Comparison of ENCODE assay signal across 8 cellular contexts in the genomic region with DNA sequence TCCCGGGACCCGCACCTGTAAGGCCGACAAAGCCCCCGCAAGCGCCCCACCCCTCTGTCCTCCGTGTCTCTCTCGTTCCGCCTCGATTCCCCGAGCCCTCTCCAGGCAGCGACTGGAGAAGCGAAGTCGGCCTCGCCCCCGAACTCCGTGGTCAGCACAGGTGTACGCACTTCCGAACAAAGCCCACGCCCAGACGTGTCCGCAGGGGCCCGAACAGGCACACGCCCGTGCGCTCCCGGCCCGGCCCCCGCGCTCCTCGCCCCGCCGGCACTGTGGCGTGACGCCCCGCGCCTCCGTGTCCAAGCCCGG. TPM values are rescaled to one million over a fixed set of nuclear protein-coding genes. Genes with fewer than 3 reads are reported as not detected.
DNase-seq lines count a peak whose midpoint lies in the region; ATAC-seq, FAIRE-seq and TF ChIP-seq lines count a peak whose summit lies in the region.

No MANE protein-coding gene starts in this region.

- DNase-seq in GM10266 (ENCODE audit: extremely low spot score) (peak; percentile 70), GM12878 (ENCODE audit: low read depth, low spot score) (no peak), left lung (peak in 1 of 2 donors; percentile 68), thyroid gland (peak; percentile 33 to 40), left colon (no peak), CD14-positive monocyte (ENCODE audit: low spot score) (no peak), SW 1271 (lab: John Stamatoyannopoulos, UW) (no peak)

- H3K27ac ChIP-seq in GM12878 (ENCODE audit: control insufficient read depth, insufficient read depth) (no peak overlapping the region), left lung (no peak overlapping the region), thyroid gland (peak overlapping the region in 1 of 3 donors; percentile 12)

- ATAC-seq in HG03066 (IDR thresholded peaks at IDR 0.05; ENCODE audit: low read depth, unreplicated experiment) (peak; percentile 15), GM12878 (peak; percentile 38), left lung (no peak), left colon (no peak)

- TF ChIP-seq POLR2A in GM12878 (IDR thresholded peaks at IDR 0.05; ENCODE audit: low read depth, low read length) (no peak), thyroid gland (IDR thresholded peaks at IDR 0.05) (no peak)

- H3K4me3 ChIP-seq in GM12878 (peak overlapping the region; percentile 47; the same call in 1 of the 2 replicates), left lung (peak overlapping the region; percentile 41 to 43), thyroid gland (replicated peaks in 1 of 3) (peak overlapping the region; percentile 51 to 53 (median 53))

- H3K4me2 ChIP-seq in GM12878 (ENCODE audit: control insufficient read depth, insufficient read depth): peak overlapping the region; percentile 58

- peaks cover 8% of the 10 kb centered on the region for H3K4me1 Mint-ChIP-seq in CD14-positive monocyte

- SMC1A ChIA-PET in GM12878 (lab: Charles Lee; ENCODE audit: uncharacterized antibody, unreplicated experiment): interaction anchor here (0.9 kb wide), 1 partner anchor 14 kb away, joined by 3 read pairs; no protein-coding TSS in a partner anchor

- H4K20me1 ChIP-seq in GM12878 (ENCODE audit: control insufficient read depth, insufficient read depth): no peaks in the 10 kb centered on the region; the same call in 1 of the 2 replicates

- peak overlapping the region; percentile 17; the same call in 1 of the 2 replicates for H2AFZ ChIP-seq in GM12878 (ENCODE audit: control insufficient read depth, low read depth, low read length)

- RAD21 ChIA-PET in GM12878 (lab: Charles Lee; ENCODE audit: unreplicated experiment): no interaction called here

- no peak overlapping the region for H3K9ac ChIP-seq in GM12878 (ENCODE audit: control insufficient read depth, insufficient read depth, low read length)

- in situ Hi-C loops in GM12878 (cut with MboI): loop anchor here (5.0 kb wide), 1 partner anchor 273 kb away; no protein-coding TSS in a partner anchor

- H3K27me3 ChIP-seq in GM12878 (replicated peaks in 1 of 2; ENCODE audit: control insufficient read depth in 2 of 2, insufficient read depth in 2 of 2, low read length in 1 of 2) (peaks cover 13 to 20% of the 10 kb centered on the region in 2 experiments), left lung (peaks cover 43 to 97% of the 10 kb centered on the region in 2 donors), thyroid gland (no peaks in the 10 kb centered on the region)

- peaks cover 0 to 4% (median 2%) of the 10 kb centered on the region in 7 donors for H3K9me3 Mint-ChIP-seq in CD14-positive monocyte

- TF ChIP-seq EP300 in GM12878 (IDR thresholded peaks at IDR 0.05; ENCODE audit: borderline replicate concordance in 1 of 2, control insufficient read depth in 1 of 2, low read depth in 2 of 2, low read length in 2 of 2): no peak

- peaks cover 0 to 3% of the 10 kb centered on the region in 2 donors for H3K36me3 Mint-ChIP-seq in CD14-positive monocyte

- peaks cover 75 to 90% (median 85%) of the 10 kb centered on the region in 3 donors for H3K27me3 Mint-ChIP-seq in CD14-positive monocyte (ENCODE audit: low read depth in 3 of 3)

- FAIRE-seq in GM12878 (lab: Jason Lieb, UNC): no peak

- no peak for TF ChIP-seq RAD21 in GM12878 (IDR thresholded peaks at IDR 0.05; ENCODE audit: insufficient read depth, low read depth, low read length)

- TF ChIP-seq CTCF in GM10266 (IDR thresholded peaks at IDR 0.05; ENCODE audit: control insufficient read depth, insufficient read depth, low read depth, missing control alignments): no peak
- no peak for TF ChIP-seq CTCF in GM12878 (IDR thresholded peaks at IDR 0.05 in 2 of 3, conservative IDR thresholded peaks at IDR 0.05 in 1 of 3; ENCODE audit: control insufficient read depth in 2 of 3, extremely low read depth in 1 of 3, insufficient read depth in 1 of 3, low read depth in 3 of 3, low read length in 3 of 3)
- no peak for TF ChIP-seq CTCF in left lung (IDR thresholded peaks at IDR 0.05)
- no peak for TF ChIP-seq CTCF in thyroid gland (IDR thresholded peaks at IDR 0.05)
- no peak for TF ChIP-seq CTCF in CD14-positive monocyte (IDR thresholded peaks at IDR 0.05)

- WGBS in GM12878 (ENCODE audit: insufficient coverage, insufficient replicate concordance, low lambda C conversion rate, missing lambda C conversion rate): 2% methylated on average over 29 of the region's 38 CpGs
- 0% methylated on average over 16 to 18 of the region's 38 CpGs for WGBS in thyroid gland, 2 donors

- POLR2A ChIA-PET in GM12878 (lab: Charles Lee): no interaction called here

- H3K9me3 ChIP-seq in GM12878 (replicated peaks; ENCODE audit: control insufficient read depth, insufficient read depth, low read length) (no peaks in the 10 kb centered on the region), left lung (no peaks in the 10 kb centered on the region), thyroid gland (no peaks in the 10 kb centered on the region)

- H3K4me3 Mint-ChIP-seq in CD14-positive monocyte: peak overlapping the region in 1 of 2 donors; percentile 77

- no peaks in the 10 kb centered on the region for H3K36me3 ChIP-seq in GM12878 (ENCODE audit: control insufficient read depth in 2 of 2, insufficient read depth in 2 of 2, low read length in 1 of 2)
- H3K36me3 ChIP-seq in left lung: no peaks in the 10 kb centered on the region
- no peaks in the 10 kb centered on the region for H3K36me3 ChIP-seq in thyroid gland

- H3K27ac Mint-ChIP-seq in CD14-positive monocyte: no peak overlapping the region

- CTCF ChIA-PET in GM12878 (lab: Yijun Ruan, JAX): interaction anchor here (4.5 kb wide), 1 partner anchor 41 kb away, joined by 28 read pairs; no protein-coding TSS in a partner anchor

- intact Hi-C loops in GM12878 (cut with micrococcal nuclease; ENCODE audit: unreplicated experiment): loop anchor here (1.0 kb wide), 1 partner anchor 275 kb away; no protein-coding TSS in a partner anchor
- intact Hi-C loops in left lung (cut with DNase I): no loop called here
- intact Hi-C loops in thyroid gland (cut with DNase I): loop anchor here (10.0 kb wide), 1 partner anchor 271 kb away; no protein-coding TSS in a partner anchor
- intact Hi-C loops in left colon (cut with DNase I, micrococcal nuclease): no loop called here
- intact Hi-C loops in CD14-positive monocyte (cut with micrococcal nuclease): no loop called here

- H3K4me1 ChIP-seq in GM12878 (ENCODE audit: control insufficient read depth, insufficient read depth, low read length) (no peaks in the 10 kb centered on the region), left lung (peaks cover 11 to 26% of the 10 kb centered on the region in 2 donors), thyroid gland (peaks cover 0 to 10% of the 10 kb centered on the region in 2 donors)

- no peaks in the 10 kb centered on the region for H3K79me2 ChIP-seq in GM12878 (ENCODE audit: control insufficient read depth, insufficient read depth, low read length)

- no TSS peak for BruUV-seq in GM12878 (replicated peaks; lab: Mats Ljungman, UMichigan)

TF ChIP-seq in GM12878, 131 proteins besides CTCF, POLR2A, EP300 and RAD21:
- TF ChIP-seq RUNX3 (IDR thresholded peaks at IDR 0.05; ENCODE audit: low read length) (peak; percentile 31), FOS (IDR thresholded peaks at IDR 0.05; ENCODE audit: borderline replicate concordance, extremely low read depth, insufficient read length) (no peak), EZH2 (IDR thresholded peaks at IDR 0.05; ENCODE audit: borderline replicate concordance, control insufficient read depth, low read depth, low read length) (0 out of 2 replicates have a peak, but pooled peaks have one; percentile 9)
- TF ChIP-seq, protein P1, sequence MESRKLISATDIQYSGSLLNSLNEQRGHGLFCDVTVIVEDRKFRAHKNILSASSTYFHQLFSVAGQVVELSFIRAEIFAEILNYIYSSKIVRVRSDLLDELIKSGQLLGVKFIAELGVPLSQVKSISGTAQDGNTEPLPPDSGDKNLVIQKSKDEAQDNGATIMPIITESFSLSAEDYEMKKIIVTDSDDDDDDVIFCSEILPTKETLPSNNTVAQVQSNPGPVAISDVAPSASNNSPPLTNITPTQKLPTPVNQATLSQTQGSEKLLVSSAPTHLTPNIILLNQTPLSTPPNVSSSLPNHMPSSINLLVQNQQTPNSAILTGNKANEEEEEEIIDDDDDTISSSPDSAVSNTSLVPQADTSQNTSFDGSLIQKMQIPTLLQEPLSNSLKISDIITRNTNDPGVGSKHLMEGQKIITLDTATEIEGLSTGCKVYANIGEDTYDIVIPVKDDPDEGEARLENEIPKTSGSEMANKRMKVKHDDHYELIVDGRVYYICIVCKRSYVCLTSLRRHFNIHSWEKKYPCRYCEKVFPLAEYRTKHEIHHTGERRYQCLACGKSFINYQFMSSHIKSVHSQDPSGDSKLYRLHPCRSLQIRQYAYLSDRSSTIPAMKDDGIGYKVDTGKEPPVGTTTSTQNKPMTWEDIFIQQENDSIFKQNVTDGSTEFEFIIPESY (IDR thresholded peaks at IDR 0.05): no peak
- TF ChIP-seq, protein P2, sequence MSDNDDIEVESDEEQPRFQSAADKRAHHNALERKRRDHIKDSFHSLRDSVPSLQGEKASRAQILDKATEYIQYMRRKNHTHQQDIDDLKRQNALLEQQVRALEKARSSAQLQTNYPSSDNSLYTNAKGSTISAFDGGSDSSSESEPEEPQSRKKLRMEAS (IDR thresholded peaks at IDR 0.05; ENCODE audit: low read depth, low read length): no peak

RNA-seq across cellular contexts. Expression of a gene that starts 0.8 kb away (rescaled TPM):
- 19.5 and 22.2 TPM in 2 replicates for total RNA-seq in GM12878 (2013; cell fraction: nucleolus; rRNA removed)
- total RNA-seq in GM12878 (2014; rRNA removed) (0.98 and 1.2 TPM in 2 replicates), GM12878 (2014; rRNA removed; fragmentation: Illumina TruSeq; extraction: Trizol) (1.1 and 1.6 TPM in 2 replicates), GM12878 (2021) (1.4 and 1.7 TPM in 2 replicates), left lung (10 to 100 TPM; 10.6 to 12.7 TPM), thyroid gland (10 to 100 TPM; 10.1 to 19.5 (median 13.0) TPM), left colon (1 to 10 TPM in 1 of 2 donors, under 1 TPM in 1; 0.92 to 1.1 TPM)
- 1.0 TPM for polyA plus RNA-seq in GM12878 (2011; ENCODE audit: low read depth)
- polyA plus RNA-seq in GM12878 (2011; rRNA removed) (2.0 and 3.0 TPM in 2 replicates), GM12878 (2014; fragmentation: Illumina TruSeq; extraction: Trizol) (1.4 and 2.6 TPM in 2 replicates), GM12878 (2014; fragmentation: Nextera tagmentation; extraction: Ambion mirVana) (under 1 TPM; 0.32 to 0.49 TPM), GM12878 (2014; rRNA removed) (0.59 and 0.75 TPM in 2 replicates), GM12878 (2016; fragmentation: Nextera tagmentation; extraction: Ambion mirVana) (under 1 TPM; 0.30 to 0.92 TPM), CD14-positive monocyte (not detected)
- 0.75 and 1.2 TPM in 2 replicates for polyA plus RNA-seq in GM12878 (2011; cell fraction: cytosol; rRNA removed)
- 2.1 and 3.4 TPM in 2 replicates for polyA plus RNA-seq in GM12878 (2011; cell fraction: nucleus; rRNA removed)
- 0.93 and 1.5 TPM in 2 replicates for polyA plus RNA-seq in GM12878 (2012)
- polyA minus RNA-seq in GM12878 (2011; rRNA and poly(A)+ RNA removed): 2.8 and 3.2 TPM in 2 replicates
- polyA minus RNA-seq in GM12878 (2011; cell fraction: cytosol; rRNA and poly(A)+ RNA removed): 0.52 and 1.6 TPM in 2 replicates
- 3.1 and 3.4 TPM in 2 replicates for polyA minus RNA-seq in GM12878 (2011; cell fraction: nucleus; rRNA and poly(A)+ RNA removed)

Comparison
In these comparisons a context has a peak if more than half of its experiments do, and no peak if none do; other contexts are left out.
1. DNase-seq: peak in GM10266 (single experiment) and thyroid gland (2 of 2); none in GM12878 (single experiment), left colon (0 of 2), CD14-positive monocyte (single experiment) and SW 1271 (0 of 2).
2. ATAC-seq: peak in HG03066 (single experiment) and GM12878 (single experiment); none in left lung (single experiment) and left colon (single experiment).
3. intact Hi-C loops: an anchor here in GM12878 (1.0 kb wide) and thyroid gland (10.0 kb wide); none called in left lung, left colon and CD14-positive monocyte.
4. Peak in every context shown above with its lines, with median percentiles within 50 percentile points of each other: H3K4me3 ChIP-seq.